8 cellular contexts compared by ENCODE assay signal in genomic region chr17:17729620-17730249, GRCh38. TPM values are rescaled to one million over a fixed set of nuclear protein-coding genes. Genes with fewer than 3 reads are reported as not detected.
DNase-seq lines count a peak whose midpoint lies in the region; ATAC-seq, FAIRE-seq and TF ChIP-seq lines count a peak whose summit lies in the region.

No MANE protein-coding gene starts in this region.

- no peaks in the 10 kb centered on the region for H3K27me3 Mint-ChIP-seq in stimulated activated memory B cell treated with anti-CD40 and anti-IgM and Interleukin-4, amounts not matched to agents 10 μg/mL and 1 μg/mL and 100 μg/mL, for 72 hours

- peak; percentile 56 for ATAC-seq in HG02852 (IDR thresholded peaks at IDR 0.05; ENCODE audit: unreplicated experiment)
- ATAC-seq in stimulated activated memory B cell treated with anti-CD40 and anti-IgM and Interleukin-4, amounts not matched to agents 10 μg/mL and 1 μg/mL and 100 μg/mL, for 72 hours: peak; percentile 85
- no peak for ATAC-seq in HG03159 (IDR thresholded peaks at IDR 0.05; ENCODE audit: unreplicated experiment)
- no peak for ATAC-seq in HG02588 (IDR thresholded peaks at IDR 0.05; ENCODE audit: unreplicated experiment)

- peaks cover 9 to 12% of the 10 kb centered on the region in 2 donors for H3K4me1 ChIP-seq in kidney (ENCODE audit: control insufficient read depth in 1 of 2, insufficient read depth in 1 of 2, low read depth in 1 of 2, low read length in 2 of 2)

- FAIRE-seq in kidney (lab: Jason Lieb, UNC): no peak

- H3K9ac ChIP-seq in kidney (ENCODE audit: low read length in 2 of 2): no peak overlapping the region

- H3K36me3 ChIP-seq in kidney (ENCODE audit: control insufficient read depth in 1 of 2, insufficient read depth in 2 of 2, low read length in 2 of 2): peaks cover 0 to 4% of the 10 kb centered on the region in 2 donors

- peak overlapping the region; percentile 44 for H3K27ac ChIP-seq in angular gyrus (ENCODE audit: low read depth, low read length)
- peak overlapping the region in 1 of 2 donors; percentile 38 for H3K27ac ChIP-seq in kidney (ENCODE audit: low read depth in 2 of 2, low read length in 2 of 2)

- intact Hi-C loops in kidney (cut with DNase I): no loop called here

- TF ChIP-seq CTCF in kidney (IDR thresholded peaks at IDR 0.05; ENCODE audit: borderline replicate concordance, extremely low read depth, insufficient read depth): peak; percentile 51

- H3K4me1 Mint-ChIP-seq in stimulated activated memory B cell treated with anti-CD40 and anti-IgM and Interleukin-4, amounts not matched to agents 10 μg/mL and 1 μg/mL and 100 μg/mL, for 72 hours: peaks cover 35% of the 10 kb centered on the region

- no peak overlapping the region for H3K27ac Mint-ChIP-seq in stimulated activated memory B cell treated with anti-CD40 and anti-IgM and Interleukin-4, amounts not matched to agents 10 μg/mL and 1 μg/mL and 100 μg/mL, for 72 hours

- H3K4me3 Mint-ChIP-seq in stimulated activated memory B cell treated with anti-CD40 and anti-IgM and Interleukin-4, amounts not matched to agents 10 μg/mL and 1 μg/mL and 100 μg/mL, for 72 hours: no peak overlapping the region

- no peak overlapping the region for H3K4me3 ChIP-seq in kidney (ENCODE audit: low read length in 2 of 2)

- peak; percentile 46 for DNase-seq in Caki2 (ENCODE audit: low read depth)
- peak; percentile 57 for DNase-seq in SK-N-DZ (ENCODE audit: low spot score)
- no peak for DNase-seq in kidney

- no peaks in the 10 kb centered on the region for H3K36me3 Mint-ChIP-seq in stimulated activated memory B cell treated with anti-CD40 and anti-IgM and Interleukin-4, amounts not matched to agents 10 μg/mL and 1 μg/mL and 100 μg/mL, for 72 hours

- H3K9me3 Mint-ChIP-seq in stimulated activated memory B cell treated with anti-CD40 and anti-IgM and Interleukin-4, amounts not matched to agents 10 μg/mL and 1 μg/mL and 100 μg/mL, for 72 hours: no peaks in the 10 kb centered on the region

- no peaks in the 10 kb centered on the region for H3K9me3 ChIP-seq in kidney (ENCODE audit: control insufficient read depth in 1 of 2, low read length in 2 of 2)

- in situ Hi-C loops in Caki2 (cut with HindIII; ENCODE audit: low pct_unique_long_range_greater_than_20kb, low sequenced_read_pairs): no loop called here

RNA-seq across cellular contexts. Expression of gene RAI1, which starts 48.5 kb away (rescaled TPM):
- 7.6 and 14.8 TPM in 2 replicates for total RNA-seq in Caki2 (2014; rRNA removed; shearing (Covaris generic); ENCODE audit: low replicate concordance)
- polyA plus RNA-seq in SK-N-DZ (2014; cell fraction: cytosol; rRNA removed): 18.2 and 22.8 TPM in 2 replicates
- polyA plus RNA-seq in SK-N-DZ (2014; cell fraction: nucleus; rRNA removed): 38.5 and 70.0 TPM in 2 replicates
- 50.5 TPM for total RNA-seq in kidney
- polyA plus RNA-seq in kidney (ENCODE audit: insufficient read depth, low read depth, low replicate concordance): 6.7 TPM

Comparison
In these comparisons a context has a peak if more than half of its experiments do, and no peak if none do; other contexts are left out.
1. ATAC-seq: peak in HG02852 (single experiment) and stimulated activated memory B cell treated with anti-CD40 and anti-IgM and Interleukin-4, amounts not matched to agents 10 μg/mL and 1 μg/mL and 100 μg/mL, for 72 hours (single experiment); none in HG03159 (single experiment) and HG02588 (single experiment).